ENCODE assay signal across 12 cellular contexts in the genomic region with DNA sequence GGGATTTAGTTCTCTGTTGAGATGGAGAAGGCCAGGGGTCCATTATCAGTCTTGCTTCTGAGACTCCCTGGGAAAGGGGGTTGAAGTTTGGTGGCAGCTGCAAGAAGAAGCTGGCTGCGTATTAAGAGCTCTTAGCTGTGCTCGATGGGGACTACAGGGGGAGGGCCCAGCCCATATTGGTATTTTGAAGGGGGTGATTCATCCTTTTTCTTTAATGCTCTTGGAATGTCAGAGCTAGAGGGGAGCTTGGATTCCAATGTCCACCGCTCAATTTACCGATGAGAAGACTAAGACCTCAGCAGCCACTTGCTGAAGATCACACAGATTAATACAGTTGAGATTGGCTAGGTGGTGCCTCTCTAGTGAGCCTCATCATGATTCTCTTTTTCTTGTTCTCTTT. TPM values are rescaled to one million over a fixed set of nuclear protein-coding genes. Genes with fewer than 3 reads are reported as not detected.
DNase-seq lines count a peak whose midpoint lies in the region; TF ChIP-seq lines count a peak whose summit lies in the region.
"Had no signal": no experiment of that assay in that cellular context is flagged by ENCODE, and none has a peak within 500 bp of the region (broad histone marks: within the 10 kb centered on the region; RNA-seq: fewer than 3 reads in every experiment).

No MANE protein-coding gene starts in this region.

- DNase-seq in ELF-1 (ENCODE audit: low read depth, low spot score), result peak; percentile 24
- peak; percentile 58 for DNase-seq in M059J (ENCODE audit: low read depth)
- DNase-seq in adipocyte (ENCODE audit: low read depth), result peak; percentile 30
- DNase-seq in osteoblast (ENCODE audit: insufficient read length, low spot score, missing footprints), result peak; percentile 68
- no peak for DNase-seq in GM20000 (ENCODE audit: low spot score)
- DNase-seq in activated gamma-delta T cell treated with Interleukin-2 at 50 U/mL for 16 hours, result no peak
- DNase-seq in DMS 273 treated with DMSO at 0.1 percent for 48 hours (lab: John Stamatoyannopoulos, UW), result no peak
- DNase-seq: NCI-H187 treated with DMSO at 0.1 percent for 48 hours; stimulated activated CD4-positive, alpha-beta T cell treated with anti-CD3 and anti-CD28 coated beads, Interleukin-1b, Interleukin-23, amount 100 ng/mL, for 48 hours; stimulated activated naive CD4-positive, alpha-beta T cell treated with Interleukin-2 at 50 U/mL for 16 hours; T-helper 9 cell had no signal

- no peaks in the 10 kb centered on the region for H3K36me3 ChIP-seq in adipocyte (ENCODE audit: control insufficient read depth, insufficient read depth, low read length, severe bottlenecking)
- H3K36me3 ChIP-seq in osteoblast (ENCODE audit: insufficient read depth, low read length), result no peaks in the 10 kb centered on the region
- H3K36me3 ChIP-seq: neutrophil had no signal

- H3K4me3 ChIP-seq in adipocyte (ENCODE audit: low read length), result no peak overlapping the region
- no peak overlapping the region for H3K4me3 ChIP-seq in osteoblast (ENCODE audit: insufficient read depth, low read length)

- no peaks in the 10 kb centered on the region for H4K20me1 ChIP-seq in osteoblast (ENCODE audit: insufficient read depth, low read length)

- H3K9me3 ChIP-seq in adipocyte (ENCODE audit: control insufficient read depth, low read length) (no peaks in the 10 kb centered on the region), osteoblast (ENCODE audit: low read depth, low read length) (no peaks in the 10 kb centered on the region)
- H3K9me3 ChIP-seq: neutrophil had no signal

- TF ChIP-seq CTCF in osteoblast (IDR thresholded peaks at IDR 0.05; ENCODE audit: extremely low read depth, low read depth, low read length) (no peak), GM20000 (IDR thresholded peaks at IDR 0.05; ENCODE audit: extremely low read depth, missing control alignments) (no peak)

- H3K4me1 ChIP-seq in adipocyte (ENCODE audit: control insufficient read depth, insufficient read depth, low read length) (peaks cover 17% of the 10 kb centered on the region), osteoblast (ENCODE audit: insufficient read depth, low read length) (peaks cover 12% of the 10 kb centered on the region)

- H3K27ac ChIP-seq in osteoblast (ENCODE audit: low read depth, low read length), result no peak overlapping the region
- H3K27ac ChIP-seq: neutrophil had no signal

- no peaks in the 10 kb centered on the region for H3K79me2 ChIP-seq in osteoblast (ENCODE audit: insufficient read depth, low read length)

- H3K27me3 ChIP-seq in adipocyte (replicated peaks; ENCODE audit: control insufficient read depth, insufficient read depth, low read length) (peaks cover 19% of the 10 kb centered on the region), osteoblast (ENCODE audit: insufficient read depth, low read length) (peaks cover 37% of the 10 kb centered on the region)

- H3K9ac ChIP-seq in adipocyte (ENCODE audit: low read length), result no peak overlapping the region

- H3K4me2 ChIP-seq in osteoblast (ENCODE audit: insufficient read depth, low read length), result no peak overlapping the region

- H2AFZ ChIP-seq in osteoblast (ENCODE audit: low read length), result no peak overlapping the region

RNA-seq across cellular contexts. Expression of a gene that starts 5.0 kb away (rescaled TPM):
- total RNA-seq in M059J (2014; rRNA removed; shearing (Covaris generic)), result 1.0 and 1.7 TPM in 2 replicates
- 0.72 and 1.2 TPM in 2 replicates for total RNA-seq in osteoblast

Comparison
In these comparisons a context has a peak if more than half of its experiments do, and no peak if none do; other contexts are left out.
1. DNase-seq: peak in ELF-1 (single experiment), M059J (single experiment), adipocyte (single experiment) and osteoblast (single experiment); none in GM20000 (single experiment), activated gamma-delta T cell treated with Interleukin-2 at 50 U/mL for 16 hours (single experiment) and DMS 273 treated with DMSO at 0.1 percent for 48 hours (single experiment).